12 cellular contexts compared by ENCODE assay signal in genomic region chr9:134597957-134598883, GRCh38. TPM values are rescaled to one million over a fixed set of nuclear protein-coding genes. Genes with fewer than 3 reads are reported as not detected.
DNase-seq lines count a peak whose midpoint lies in the region; ATAC-seq and TF ChIP-seq lines count a peak whose summit lies in the region.
"Had no signal": no experiment of that assay in that cellular context is flagged by ENCODE, and none has a peak within 500 bp of the region (broad histone marks: within the 10 kb centered on the region; RNA-seq: fewer than 3 reads in every experiment).

No MANE protein-coding gene starts in this region.

- no peak overlapping the region for H3K27ac Mint-ChIP-seq in WTC11
- no peak overlapping the region for H3K27ac Mint-ChIP-seq in CD4-positive, alpha-beta memory T cell
- H3K27ac Mint-ChIP-seq: T-cell had no signal

- H3K4me3 ChIP-seq in CD4-positive, alpha-beta memory T cell (ENCODE audit: low read length in 2 of 2), result no peak overlapping the region
- H3K4me3 ChIP-seq: PC-9 had no signal

- no peaks in the 10 kb centered on the region for H3K9me3 ChIP-seq in CD4-positive, alpha-beta memory T cell (ENCODE audit: control insufficient read depth in 1 of 2, low read length in 2 of 2)
- H3K9me3 ChIP-seq: neutrophil had no signal

- H3K27me3 ChIP-seq in CD4-positive, alpha-beta memory T cell (ENCODE audit: insufficient read depth, low read length), result no peaks in the 10 kb centered on the region
- H3K27me3 ChIP-seq: neutrophil had no signal

- no peak overlapping the region for H3K4me3 Mint-ChIP-seq in WTC11
- H3K4me3 Mint-ChIP-seq in CD4-positive, alpha-beta memory T cell, result no peak overlapping the region
- H3K4me3 Mint-ChIP-seq: T-cell had no signal

- no peaks in the 10 kb centered on the region for H3K27me3 Mint-ChIP-seq in WTC11 (ENCODE audit: low read depth)
- H3K27me3 Mint-ChIP-seq in CD4-positive, alpha-beta memory T cell, result peaks cover 2 to 5% of the 10 kb centered on the region in 2 donors

- H3K27ac ChIP-seq in CD4-positive, alpha-beta memory T cell (ENCODE audit: low read depth, low read length), result no peak overlapping the region
- H3K27ac ChIP-seq: 22Rv1, neutrophil, PC-9 had no signal

- peaks cover 5% of the 10 kb centered on the region for H3K9me3 Mint-ChIP-seq in WTC11
- H3K9me3 Mint-ChIP-seq in CD4-positive, alpha-beta memory T cell, result peaks cover 0 to 2% (median 0%) of the 10 kb centered on the region in 8 donors
- H3K9me3 Mint-ChIP-seq: T-cell had no signal

- no peaks in the 10 kb centered on the region for H3K4me1 Mint-ChIP-seq in WTC11
- no peaks in the 10 kb centered on the region for H3K4me1 Mint-ChIP-seq in CD4-positive, alpha-beta memory T cell
- H3K4me1 Mint-ChIP-seq: T-cell had no signal

- peak; percentile 17 for DNase-seq in DMS53 (lab: John Stamatoyannopoulos, UW)
- no peak for DNase-seq in DMS53 treated with DMSO at 0.1 percent for 48 hours (lab: John Stamatoyannopoulos, UW; ENCODE audit: unreplicated experiment)
- peak; percentile 19 for DNase-seq in WTC11 (ENCODE audit: low spot score)
- no peak for DNase-seq in left ventricle myocardium superior
- peak; percentile 74 for DNase-seq in posterior vena cava (ENCODE audit: low spot score)
- DNase-seq in CD4-positive, alpha-beta memory T cell, result no peak
- DNase-seq in dedifferentiated amniotic fluid mesenchymal stem cell (ENCODE audit: extremely low spot score), result no peak
- DNase-seq: PC-9 had no signal

- H3K36me3 Mint-ChIP-seq in WTC11, result no peaks in the 10 kb centered on the region
- H3K36me3 Mint-ChIP-seq in CD4-positive, alpha-beta memory T cell, result no peaks in the 10 kb centered on the region
- H3K36me3 Mint-ChIP-seq: T-cell had no signal

- POLR2A ChIA-PET in WTC11 (lab: Charles Lee), result no interaction called here
- POLR2A ChIA-PET in CD4-positive, alpha-beta memory T cell (lab: Charles Lee; ENCODE audit: partially characterized antibody), result no interaction called here

- ATAC-seq in WTC11 (peak; percentile 26; the same call in 1 of the 2 replicates), left ventricle myocardium superior (peak; percentile 57), HG03159 (IDR thresholded peaks at IDR 0.05; ENCODE audit: unreplicated experiment) (no peak)
- ATAC-seq: T-cell had no signal

- no peaks in the 10 kb centered on the region for H3K4me1 ChIP-seq in CD4-positive, alpha-beta memory T cell (ENCODE audit: insufficient read depth, low read length)

- no peak for TF ChIP-seq CTCF in WTC11 (IDR thresholded peaks at IDR 0.05)

- intact Hi-C loops in left ventricle myocardium superior (cut with micrococcal nuclease), result no loop called here
- intact Hi-C loops in posterior vena cava (cut with DNase I), result no loop called here
- intact Hi-C loops in CD4-positive, alpha-beta memory T cell (cut with micrococcal nuclease), result no loop called here

- CTCF ChIA-PET in WTC11 (lab: Charles Lee), result interaction anchor here (0.6 to 1.0 kb wide), 3 partner anchors 24 to 149 kb away, joined by 3 read pairs; no protein-coding TSS in a partner anchor
- CTCF ChIA-PET in CD4-positive, alpha-beta memory T cell (lab: Charles Lee; ENCODE audit: partially characterized antibody), result no interaction called here

- no peaks in the 10 kb centered on the region for H3K36me3 ChIP-seq in CD4-positive, alpha-beta memory T cell (ENCODE audit: insufficient read depth, low read length)
- H3K36me3 ChIP-seq: neutrophil had no signal

TF ChIP-seq in WTC11, 78 proteins besides CTCF, POLR2A, EP300 and RAD21:
- TF ChIP-seq ATF2 (CRISPR knock-in tag; IDR thresholded peaks at IDR 0.05; ENCODE audit: borderline replicate concordance, low read depth) (no peak), FOXK1 (CRISPR knock-in tag; IDR thresholded peaks at IDR 0.05) (no peak), AFF4 (CRISPR knock-in tag; IDR thresholded peaks at IDR 0.05; ENCODE audit: borderline replicate concordance) (no peak)
TF ChIP-seq in WTC11: peak in this region for 0.

RNA-seq across cellular contexts. Expression of gene COL5A1, which starts 43.4 kb away (rescaled TPM):
- 13.5 to 17.7 TPM (median 16.4 TPM) in 3 replicates for total RNA-seq in WTC11 (2021)
- total RNA-seq in left ventricle myocardium superior, result 14.8 TPM
- total RNA-seq in posterior vena cava, result 100 to 1,000 TPM in 1 of 2 donors, 10 to 100 TPM in 1; 71.1 to 196 TPM
- total RNA-seq in CD4-positive, alpha-beta memory T cell, result 1 to 10 TPM; 1.5 to 1.6 TPM
- under 1 TPM in 1 of 2 donors, not detected in 1; 0.36 TPM for polyA plus RNA-seq in CD4-positive, alpha-beta memory T cell

Comparison
In these comparisons a context has a peak if more than half of its experiments do, and no peak if none do; other contexts are left out.
1. DNase-seq: peak in DMS53 (single experiment), WTC11 (single experiment) and posterior vena cava (single experiment); none in DMS53 treated with DMSO at 0.1 percent for 48 hours (single experiment), left ventricle myocardium superior (single experiment), CD4-positive, alpha-beta memory T cell (0 of 5) and dedifferentiated amniotic fluid mesenchymal stem cell (single experiment).